Comparison of ENCODE assay signal across 8 cellular contexts in genomic region chr10:112137381-112137987, GRCh38. TPM values are rescaled to one million over a fixed set of nuclear protein-coding genes. Genes with fewer than 3 reads are reported as not detected.
DNase-seq lines count a peak whose midpoint lies in the region; ATAC-seq and TF ChIP-seq lines count a peak whose summit lies in the region.

No MANE protein-coding gene starts in this region.

- ATAC-seq in activated B cell treated with CpG ODN at 0.5 μM for 24 hours (ENCODE audit: low read depth) (no peak), left colon (peak; percentile 79)

- POLR2A ChIA-PET in activated B cell treated with CpG ODN at 0.5 μM for 24 hours (lab: Charles Lee): no interaction called here

- no peak overlapping the region for H3K4me3 Mint-ChIP-seq in activated B cell treated with CpG ODN at 0.5 μM for 24 hours

- H3K9me3 Mint-ChIP-seq in activated B cell treated with CpG ODN at 0.5 μM for 24 hours: no peaks in the 10 kb centered on the region

- no peaks in the 10 kb centered on the region for H3K36me3 Mint-ChIP-seq in activated B cell treated with CpG ODN at 0.5 μM for 24 hours (ENCODE audit: low read depth)

- CTCF ChIA-PET in activated B cell treated with CpG ODN at 0.5 μM for 24 hours (lab: Charles Lee): interaction anchor here (0.9 to 2.9 kb wide), 15 partner anchors 11 to 1530 kb away, joined by 3 to 12 read pairs (median 4); partner anchors contain the start of gene GPAM

- H3K27ac Mint-ChIP-seq in activated B cell treated with CpG ODN at 0.5 μM for 24 hours: no peak overlapping the region

- H3K27me3 Mint-ChIP-seq in activated B cell treated with CpG ODN at 0.5 μM for 24 hours: no peaks in the 10 kb centered on the region

- H3K4me1 Mint-ChIP-seq in activated B cell treated with CpG ODN at 0.5 μM for 24 hours: peaks cover 3% of the 10 kb centered on the region

- peak; percentile 91 for TF ChIP-seq CTCF in GM10266 (IDR thresholded peaks at IDR 0.05; ENCODE audit: control insufficient read depth, insufficient read depth, low read depth, missing control alignments)
- no peak for TF ChIP-seq CTCF in activated B cell treated with CpG ODN at 0.5 μM for 24 hours (IDR thresholded peaks at IDR 0.05)

- intact Hi-C loops in activated B cell treated with CpG ODN at 0.5 μM for 24 hours (cut with micrococcal nuclease) (loop anchor here (1.0 to 5.0 kb wide), 2 partner anchors 177 to 335 kb away; no protein-coding TSS in a partner anchor), left colon (cut with DNase I, micrococcal nuclease) (loop anchor here in 1 of 2 donors (5.0 kb wide), 1 partner anchor 380 kb away; no protein-coding TSS in a partner anchor)

- DNase-seq in GM10266 (ENCODE audit: extremely low spot score) (peak; percentile 67), HCEC 1CT (peak; percentile 54), NCI-H1694 treated with DMSO at 0.1 percent for 48 hours (lab: John Stamatoyannopoulos, UW) (peak; percentile 22), activated B cell treated with CpG ODN at 0.5 μM for 24 hours (peak; percentile 43), left colon (peak; percentile 37 to 78), GF-D8 (lab: John Stamatoyannopoulos, UW) (no peak)
- peak; percentile 23 for DNase-seq in central memory CD4-positive, alpha-beta T cell
- DNase-seq in stimulated activated CD4-positive, alpha-beta T cell treated with anti-CD3 and anti-CD28 coated beads, Interleukin-2, amount 100 ng/mL, for 4 hours (ENCODE audit: low read depth): peak; percentile 11

RNA-seq across cellular contexts. Expression of gene GPAM, which starts 46.1 kb away (rescaled TPM):
- total RNA-seq in activated B cell treated with CpG ODN at 0.5 μM for 24 hours (8.6 and 10.2 TPM in 2 replicates), left colon (10 to 100 TPM in 1 of 2 donors, 1 to 10 TPM in 1; 8.6 to 10.9 TPM)
